Comparison of ENCODE assay signal across 15 cellular contexts in the genomic region with DNA sequence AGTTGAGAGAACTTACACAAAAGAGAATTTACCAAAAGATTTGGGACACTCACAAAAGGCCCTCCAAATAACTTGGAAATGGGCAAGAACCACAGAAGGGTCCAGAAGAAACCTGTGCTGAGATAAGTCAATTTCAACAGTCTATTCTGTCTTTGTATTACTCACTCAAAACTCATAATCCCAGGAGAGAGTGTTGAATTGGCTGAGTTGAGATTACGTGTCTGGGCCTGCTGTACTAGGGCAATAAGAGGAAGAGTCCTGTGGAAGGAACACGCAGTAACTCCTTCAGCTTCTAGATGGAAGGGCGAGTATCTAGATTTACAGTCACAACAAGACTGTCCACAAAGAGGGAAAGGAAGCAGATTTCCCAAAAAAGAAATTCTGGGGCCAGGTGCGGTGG.
"Had no signal": no experiment of that assay in that cellular context is flagged by ENCODE, and none has a peak within 500 bp of the region (broad histone marks: within the 10 kb centered on the region; RNA-seq: fewer than 3 reads in every experiment).

No MANE protein-coding gene starts in this region.

- H3K9me3 Mint-ChIP-seq: activated naive CD4-positive, alpha-beta T cell treated with anti-CD3 and anti-CD28 coated beads, Interleukin-2, amount 10 ng/mL, durations not matched to agents 7 days and 5 days; activated T-helper 2 cell treated with anti-CD3 and anti-CD28 coated beads, Interferon-gamma antibody, Interleukin-2, Interleukin-4, amounts not matched to agents 10 μg/mL and 5 μg/mL and 100 μg/mL, durations not matched to agents 14 hours and 24 hours and 36 hours; effector memory CD8-positive, alpha-beta T cell; neural progenitor cell had no signal

- DNase-seq: activated CD4-positive, alpha-beta T cell treated with anti-CD3 and anti-CD28 coated beads, Interleukin-2, amount 50 U/mL, for 1 hour; activated naive CD4-positive, alpha-beta T cell treated with anti-CD3 and anti-CD28 coated beads, Interleukin-2, amount 10 ng/mL, durations not matched to agents 7 days and 5 days; central memory CD4-positive, alpha-beta T cell; cortex of kidney; effector memory CD8-positive, alpha-beta T cell; lower lobe of right lung; midbrain; pancreas; small intestine; T-helper 17 cell; transverse colon had no signal

- H3K27ac Mint-ChIP-seq: activated naive CD4-positive, alpha-beta T cell treated with anti-CD3 and anti-CD28 coated beads, Interleukin-2, amount 10 ng/mL, durations not matched to agents 7 days and 5 days; activated T-helper 2 cell treated with anti-CD3 and anti-CD28 coated beads, Interferon-gamma antibody, Interleukin-2, Interleukin-4, amounts not matched to agents 10 μg/mL and 5 μg/mL and 100 μg/mL, durations not matched to agents 14 hours and 24 hours and 36 hours; effector memory CD8-positive, alpha-beta T cell; neural progenitor cell; T-helper 17 cell had no signal

- H3K27me3 ChIP-seq: hepatocyte, neural progenitor cell, pancreas, transverse colon had no signal

- H3K9me3 ChIP-seq: gastroesophageal sphincter, lower lobe of right lung, pancreas, transverse colon had no signal

- H3K36me3 Mint-ChIP-seq: activated naive CD4-positive, alpha-beta T cell treated with anti-CD3 and anti-CD28 coated beads, Interleukin-2, amount 10 ng/mL, durations not matched to agents 7 days and 5 days; neural progenitor cell had no signal

- H3K4me2 ChIP-seq: hepatocyte, neural progenitor cell had no signal

- H3K4me1 Mint-ChIP-seq: activated naive CD4-positive, alpha-beta T cell treated with anti-CD3 and anti-CD28 coated beads, Interleukin-2, amount 10 ng/mL, durations not matched to agents 7 days and 5 days; T-helper 17 cell had no signal

- H3K4me3 Mint-ChIP-seq: activated naive CD4-positive, alpha-beta T cell treated with anti-CD3 and anti-CD28 coated beads, Interleukin-2, amount 10 ng/mL, durations not matched to agents 7 days and 5 days; effector memory CD8-positive, alpha-beta T cell; neural progenitor cell; T-helper 17 cell had no signal

- ATAC-seq: effector memory CD8-positive, alpha-beta T cell; gastroesophageal sphincter; lower lobe of right lung; pancreas; T-helper 17 cell had no signal

- H3K79me2 ChIP-seq: hepatocyte had no signal

- H3K27ac ChIP-seq: gastroesophageal sphincter, hepatocyte, lower lobe of right lung, neural progenitor cell, pancreas, transverse colon had no signal

- H3K4me3 ChIP-seq: gastroesophageal sphincter, hepatocyte, lower lobe of right lung, neural progenitor cell, pancreas, transverse colon had no signal

- H2AFZ ChIP-seq: hepatocyte, neural progenitor cell had no signal

- H3K4me1 ChIP-seq: gastroesophageal sphincter, lower lobe of right lung, neural progenitor cell, pancreas, transverse colon had no signal

- H3K36me3 ChIP-seq: gastroesophageal sphincter, lower lobe of right lung, neural progenitor cell, pancreas, transverse colon had no signal
